2 cellular contexts compared by ENCODE assay signal in the genomic region with DNA sequence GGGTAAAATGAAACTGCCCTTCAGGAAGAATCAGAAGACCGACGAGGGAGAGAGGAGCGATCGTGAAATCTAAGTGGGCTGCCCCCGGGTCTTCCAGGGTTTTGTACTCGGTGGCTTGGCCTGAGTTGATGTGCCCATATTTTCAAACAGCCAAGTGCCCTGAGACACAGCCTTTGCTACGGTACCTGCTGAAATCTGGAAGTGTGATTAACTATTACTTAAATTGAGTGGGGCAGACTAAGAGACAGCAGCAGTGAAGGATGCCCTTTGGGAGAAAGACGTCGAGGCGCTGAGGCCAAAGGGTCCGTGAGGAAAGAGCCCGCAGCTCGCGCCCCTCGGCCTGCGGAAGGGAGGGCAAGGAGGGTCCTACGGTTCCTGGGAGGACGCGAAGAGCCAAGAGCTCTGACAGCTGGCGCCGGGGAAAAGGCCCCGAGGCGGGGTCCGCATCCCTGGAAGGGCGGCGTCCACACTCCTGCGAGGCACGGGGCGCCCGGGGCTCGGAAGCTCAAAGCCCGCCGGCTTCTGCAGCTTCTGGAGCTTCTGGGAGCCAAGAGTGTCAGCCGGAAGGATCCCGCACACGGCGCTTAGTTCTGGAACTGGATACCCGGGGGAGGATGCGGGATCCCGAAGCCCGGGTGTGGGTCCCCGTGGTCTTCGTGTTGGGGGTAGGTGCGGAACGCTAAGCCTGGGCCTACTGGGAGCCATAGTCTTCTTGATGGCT.
TF ChIP-seq lines count a peak whose summit lies in the region.

No MANE protein-coding gene starts in this region.

TF ChIP-seq in HepG2, 621 proteins besides CTCF, POLR2A, EP300 and RAD21:
- TF ChIP-seq, protein P1, sequence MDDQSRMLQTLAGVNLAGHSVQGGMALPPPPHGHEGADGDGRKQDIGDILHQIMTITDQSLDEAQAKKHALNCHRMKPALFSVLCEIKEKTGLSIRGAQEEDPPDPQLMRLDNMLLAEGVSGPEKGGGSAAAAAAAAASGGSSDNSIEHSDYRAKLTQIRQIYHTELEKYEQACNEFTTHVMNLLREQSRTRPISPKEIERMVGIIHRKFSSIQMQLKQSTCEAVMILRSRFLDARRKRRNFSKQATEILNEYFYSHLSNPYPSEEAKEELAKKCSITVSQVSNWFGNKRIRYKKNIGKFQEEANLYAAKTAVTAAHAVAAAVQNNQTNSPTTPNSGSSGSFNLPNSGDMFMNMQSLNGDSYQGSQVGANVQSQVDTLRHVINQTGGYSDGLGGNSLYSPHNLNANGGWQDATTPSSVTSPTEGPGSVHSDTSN (CRISPR knock-in tag; IDR thresholded peaks at IDR 0.05; ENCODE audit: borderline replicate concordance) = no peak
- TF ChIP-seq STAT5B (CRISPR knock-in tag; IDR thresholded peaks at IDR 0.05) (no peak), FOXA3 (CRISPR knock-in tag; IDR thresholded peaks at IDR 0.05) (no peak), ZNF513 (CRISPR knock-in tag; conservative IDR thresholded peaks at IDR 0.05) (no peak), ZFAT (CRISPR knock-in tag; conservative IDR thresholded peaks at IDR 0.05) (no peak), CC2D1A (CRISPR knock-in tag; IDR thresholded peaks at IDR 0.05) (no peak), ZNF644 (CRISPR knock-in tag; IDR thresholded peaks at IDR 0.05; ENCODE audit: low read depth) (no peak), ZNF235 (CRISPR knock-in tag; IDR thresholded peaks at IDR 0.05; ENCODE audit: borderline replicate concordance) (no peak), KDM5A (IDR thresholded peaks at IDR 0.05; ENCODE audit: borderline replicate concordance, low read length) (no peak), SMARCC2 (IDR thresholded peaks at IDR 0.05) (no peak), ZNF17 (CRISPR knock-in tag; IDR thresholded peaks at IDR 0.05) (no peak), THAP9 (CRISPR knock-in tag; IDR thresholded peaks at IDR 0.05; ENCODE audit: borderline replicate concordance) (no peak), JUND (CRISPR knock-in tag; IDR thresholded peaks at IDR 0.05) (no peak), ZNF841 (CRISPR knock-in tag; IDR thresholded peaks at IDR 0.05; ENCODE audit: borderline replicate concordance) (no peak), SP2 (CRISPR knock-in tag; IDR thresholded peaks at IDR 0.05) (no peak), KMT2B (CRISPR knock-in tag; IDR thresholded peaks at IDR 0.05) (no peak), ZNF816 (CRISPR knock-in tag; IDR thresholded peaks at IDR 0.05; ENCODE audit: borderline replicate concordance) (no peak)
- TF ChIP-seq, protein P2, sequence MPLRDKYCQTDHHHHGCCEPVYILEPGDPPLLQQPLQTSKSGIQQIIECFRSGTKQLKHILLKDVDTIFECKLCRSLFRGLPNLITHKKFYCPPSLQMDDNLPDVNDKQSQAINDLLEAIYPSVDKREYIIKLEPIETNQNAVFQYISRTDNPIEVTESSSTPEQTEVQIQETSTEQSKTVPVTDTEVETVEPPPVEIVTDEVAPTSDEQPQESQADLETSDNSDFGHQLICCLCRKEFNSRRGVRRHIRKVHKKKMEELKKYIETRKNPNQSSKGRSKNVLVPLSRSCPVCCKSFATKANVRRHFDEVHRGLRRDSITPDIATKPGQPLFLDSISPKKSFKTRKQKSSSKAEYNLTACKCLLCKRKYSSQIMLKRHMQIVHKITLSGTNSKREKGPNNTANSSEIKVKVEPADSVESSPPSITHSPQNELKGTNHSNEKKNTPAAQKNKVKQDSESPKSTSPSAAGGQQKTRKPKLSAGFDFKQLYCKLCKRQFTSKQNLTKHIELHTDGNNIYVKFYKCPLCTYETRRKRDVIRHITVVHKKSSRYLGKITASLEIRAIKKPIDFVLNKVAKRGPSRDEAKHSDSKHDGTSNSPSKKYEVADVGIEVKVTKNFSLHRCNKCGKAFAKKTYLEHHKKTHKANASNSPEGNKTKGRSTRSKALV (CRISPR knock-in tag; IDR thresholded peaks at IDR 0.05) = no peak
TF ChIP-seq in HepG2: peak in this region for 0.

TF ChIP-seq in endothelial cell of umbilical vein, 7 proteins besides CTCF, POLR2A, EP300 and RAD21:
- TF ChIP-seq GATA2 (IDR thresholded peaks at IDR 0.05; ENCODE audit: insufficient read depth, insufficient read length, low read depth, low read length) (no peak), POLR2AphosphoS5 (IDR thresholded peaks at IDR 0.05; ENCODE audit: insufficient read depth, low read depth, low read length) (no peak), MYC (IDR thresholded peaks at IDR 0.05; ENCODE audit: low read depth, low read length) (no peak), EZH2 (IDR thresholded peaks at IDR 0.05; ENCODE audit: borderline replicate concordance, low read depth, low read length, severe bottlenecking) (peak; percentile 47)
